Comparison of ENCODE assay signal across 20 cellular contexts in genomic region chr18:8751692-8752091, GRCh38. TPM values are rescaled to one million over a fixed set of nuclear protein-coding genes. Genes with fewer than 3 reads are reported as not detected.
A peak's percentile ranks its signal among the peaks of the same experiment; 100 is the strongest.
DNase-seq lines count a peak whose midpoint lies in the region; ATAC-seq, FAIRE-seq and TF ChIP-seq lines count a peak whose summit lies in the region.
"Had no signal": no experiment of that assay in that cellular context is flagged by ENCODE, and none has a peak within 500 bp of the region (broad histone marks: within the 10 kb centered on the region; RNA-seq: fewer than 3 reads in every experiment).

No MANE protein-coding gene starts in this region.

- peak overlapping the region; percentile 90 for H2AK5ac ChIP-seq in IMR-90 (ENCODE audit: low read depth, low read length)

- peak overlapping the region; percentile 96 for H4K5ac ChIP-seq in IMR-90 (ENCODE audit: low read depth, low read length)

- H2AFZ ChIP-seq in IMR-90 (replicated peaks; ENCODE audit: low read length, poor library complexity) (no peak overlapping the region), astrocyte (ENCODE audit: low read depth, low read length) (no peak overlapping the region), hepatocyte (no peak overlapping the region)

- H3K4me2 ChIP-seq in IMR-90 (ENCODE audit: low read depth, low read length) (peak overlapping the region; percentile 70), astrocyte (ENCODE audit: low read length) (peak overlapping the region; percentile 60), hepatocyte (peak overlapping the region; percentile 34)

- peak overlapping the region; percentile 54 to 84 for H4K8ac ChIP-seq in IMR-90 (ENCODE audit: low read depth in 2 of 2, low read length in 2 of 2)

- dilution Hi-C loops in IMR-90 (cut with HindIII; ENCODE audit: low sequenced_read_pairs, unreplicated experiment): no loop called here

- POLR2A ChIA-PET in IMR-90 (lab: Charles Lee; ENCODE audit: unreplicated experiment): interaction anchor here (0.6 kb wide), 1 partner anchor 49 kb away, joined by 3 read pairs; no protein-coding TSS in a partner anchor

- no peaks in the 10 kb centered on the region for H3K9me3 Mint-ChIP-seq in astrocyte (ENCODE audit: unreplicated experiment)
- H3K9me3 Mint-ChIP-seq: activated naive CD4-positive, alpha-beta T cell treated with anti-CD3 and anti-CD28 coated beads, Interleukin-2, amount 50 U/mL, for 72 hours had no signal

- H3K36me3 Mint-ChIP-seq in astrocyte (ENCODE audit: low read depth, unreplicated experiment): peaks cover 22% of the 10 kb centered on the region
- H3K36me3 Mint-ChIP-seq: activated naive CD4-positive, alpha-beta T cell treated with anti-CD3 and anti-CD28 coated beads, Interleukin-2, amount 50 U/mL, for 72 hours had no signal

- H2BK5ac ChIP-seq in IMR-90 (ENCODE audit: low read depth, low read length, poor library complexity, severe bottlenecking): peak overlapping the region; percentile 90

- no peaks in the 10 kb centered on the region for H3K27me3 Mint-ChIP-seq in astrocyte (ENCODE audit: low read depth, unreplicated experiment)
- H3K27me3 Mint-ChIP-seq: brain had no signal

- H3K79me1 ChIP-seq in IMR-90 (ENCODE audit: low read depth in 1 of 2, low read length in 2 of 2): peaks cover 51 to 82% of the 10 kb centered on the region in 2 experiments

- peaks cover 86% of the 10 kb centered on the region for H3K79me2 ChIP-seq in astrocyte (ENCODE audit: insufficient read depth, low read length)
- peaks cover 4% of the 10 kb centered on the region for H3K79me2 ChIP-seq in hepatocyte

- H4K91ac ChIP-seq in IMR-90 (ENCODE audit: insufficient read depth, low read depth, low read length): peak overlapping the region; percentile 92

- CTCF ChIA-PET in IMR-90 (lab: Yijun Ruan, JAX): no interaction called here

- no peaks in the 10 kb centered on the region for H3K9me2 ChIP-seq in hepatocyte (replicated peaks; ENCODE audit: insufficient read depth)

- peak overlapping the region; percentile 86 for H2AK9ac ChIP-seq in IMR-90 (replicated peaks; ENCODE audit: low read depth, low read length, poor library complexity)

- H3K27me3 ChIP-seq in IMR-90 (ENCODE audit: control insufficient read depth, insufficient read depth, low read length) (no peaks in the 10 kb centered on the region), astrocyte (ENCODE audit: insufficient read depth, low read length) (no peaks in the 10 kb centered on the region), hepatocyte (no peaks in the 10 kb centered on the region), transverse colon (peaks cover 26% of the 10 kb centered on the region)

- peaks cover 63% of the 10 kb centered on the region for H3K4me1 ChIP-seq in IMR-90 (ENCODE audit: control insufficient read depth, insufficient read depth, low read length)
- peaks cover 60% of the 10 kb centered on the region for H3K4me1 ChIP-seq in astrocyte (ENCODE audit: insufficient read depth, low read length)
- peaks cover 23% of the 10 kb centered on the region for H3K4me1 ChIP-seq in hepatocyte (ENCODE audit: insufficient read depth)
- H3K4me1 ChIP-seq in transverse colon: peaks cover 0 to 25% (median 4%) of the 10 kb centered on the region in 4 donors

- H3K36me3 ChIP-seq in IMR-90 (ENCODE audit: control insufficient read depth, insufficient read depth, low read length) (peaks cover 37% of the 10 kb centered on the region), astrocyte (ENCODE audit: insufficient read depth, low read length) (peaks cover 10% of the 10 kb centered on the region), hepatocyte (replicated peaks; ENCODE audit: insufficient read depth, low read depth) (no peaks in the 10 kb centered on the region), transverse colon (no peaks in the 10 kb centered on the region)

- intact Hi-C loops in IMR-90 (cut with micrococcal nuclease): no loop called here
- intact Hi-C loops in transverse colon (cut with DNase I; ENCODE audit: low total_unique reads): loop anchor here (5.0 kb wide), 1 partner anchor 1184 kb away; the partner anchor contains the start of gene PTPRM

- H4K20me1 ChIP-seq in IMR-90 (ENCODE audit: insufficient read depth, low read length) (peaks cover 5% of the 10 kb centered on the region; the same call in 1 of the 2 replicates), astrocyte (ENCODE audit: insufficient read depth, low read length) (no peaks in the 10 kb centered on the region), hepatocyte (ENCODE audit: insufficient read depth, poor library complexity, severe bottlenecking) (no peaks in the 10 kb centered on the region)

- DNase-seq in IMR-90 (no peak), astrocyte (ENCODE audit: low read depth) (no peak), hepatocyte (ENCODE audit: low spot score) (no peak), transverse colon (no peak), HCEC 1CT (no peak), NCI-H2227 (lab: John Stamatoyannopoulos, UW; ENCODE audit: unreplicated experiment) (no peak)
- DNase-seq: activated CD4-positive, alpha-beta T cell treated with anti-CD3 and anti-CD28 coated beads, Interleukin-2, amount 50 U/mL, for 48 hours; activated T-cell treated with anti-CD3 and anti-CD28 coated beads, Interleukin-2, amount 50 U/mL, for 1 hour; C1 segment of cervical spinal cord; DMS153; hippocampal formation; Karpas-422; NCI-H1417 treated with DMSO at 0.1 percent for 48 hours; occipital lobe; stimulated activated CD4-positive, alpha-beta T cell treated with anti-CD3 and anti-CD28 coated beads, Interleukin-2, amount 100 ng/mL, for 48 hours had no signal

- in situ Hi-C loops in IMR-90 (cut with MboI; ENCODE audit: low sequenced_read_pairs): no loop called here
- in situ Hi-C loops in transverse colon (cut with MboI; ENCODE audit: low pct_ligation_motif_present in 1 of 4, low pct_unique_long_range_greater_than_20kb in 1 of 4, low sequenced_read_pairs in 3 of 4): no loop called here

- ATAC-seq in IMR-90 (ENCODE audit: low read depth) (no peak), HG02763 (IDR thresholded peaks at IDR 0.05; ENCODE audit: unreplicated experiment) (no peak)
- ATAC-seq: activated naive CD4-positive, alpha-beta T cell treated with anti-CD3 and anti-CD28 coated beads, Interleukin-2, amount 50 U/mL, for 72 hours; sciatic nerve had no signal

- H3K4me3 ChIP-seq in IMR-90 (ENCODE audit: insufficient read depth, low read depth, low read length) (no peak overlapping the region), astrocyte (ENCODE audit: insufficient read depth, low read depth, low read length) (no peak overlapping the region), hepatocyte (no peak overlapping the region), transverse colon (no peak overlapping the region)

- peak overlapping the region; percentile 96 for H3K4ac ChIP-seq in IMR-90 (ENCODE audit: low read depth, low read length)

- no peak for FAIRE-seq in astrocyte (lab: Jason Lieb, UNC)
- FAIRE-seq: H1 had no signal

- WGBS in IMR-90 (ENCODE audit: extremely low coverage in 2 of 2, insufficient read length in 1 of 2), 2 experiments: 67% methylated on average over 7 of the region's 9 CpGs; no CpG with 5 or more reads in 1 of the 2 experiments
- WGBS in hepatocyte (ENCODE audit: low lambda C conversion rate, missing lambda C conversion rate): 62% methylated on average over 9 of the region's 9 CpGs
- 69 to 81% methylated on average over 9 of the region's 9 CpGs for WGBS in transverse colon (ENCODE audit: low coverage in 1 of 2), 2 donors

- peak overlapping the region; percentile 94 for H3K18ac ChIP-seq in IMR-90 (ENCODE audit: low read depth, low read length)

- no peak overlapping the region for H3K4me3 Mint-ChIP-seq in astrocyte (ENCODE audit: unreplicated experiment)
- H3K4me3 Mint-ChIP-seq: brain had no signal

- no peak for TF ChIP-seq POLR2A in IMR-90 (IDR thresholded peaks at IDR 0.05; ENCODE audit: low read depth, low read length)
- no peak for TF ChIP-seq POLR2A in transverse colon (IDR thresholded peaks at IDR 0.05)

- peaks cover 44% of the 10 kb centered on the region for H3K9me1 ChIP-seq in IMR-90 (ENCODE audit: insufficient read depth, low read length)

- TF ChIP-seq EP300 in transverse colon (IDR thresholded peaks at IDR 0.05; ENCODE audit: low read depth): no peak

- H2BK15ac ChIP-seq in IMR-90 (ENCODE audit: low read depth, low read length): peak overlapping the region; percentile 51; the same call in 2 of the 3 replicates

- no TSS peak for BruUV-seq in IMR-90 (replicated peaks; lab: Mats Ljungman, UMichigan)

- H3K27ac ChIP-seq in IMR-90 (ENCODE audit: insufficient read depth, low read length) (peak overlapping the region; percentile 90), astrocyte (ENCODE audit: low read depth, low read length) (peak overlapping the region; percentile 76), hepatocyte (peak overlapping the region; percentile 33), transverse colon (peak overlapping the region; percentile 57 to 82 (median 76))

- no peaks in the 10 kb centered on the region for H3K9me3 ChIP-seq in IMR-90 (ENCODE audit: control insufficient read depth, insufficient read depth, low read length)
- no peaks in the 10 kb centered on the region for H3K9me3 ChIP-seq in astrocyte (ENCODE audit: insufficient read depth, low read depth, low read length)
- no peaks in the 10 kb centered on the region for H3K9me3 ChIP-seq in hepatocyte (ENCODE audit: low read depth)
- no peaks in the 10 kb centered on the region for H3K9me3 ChIP-seq in transverse colon

- peak overlapping the region; percentile 76 for H3K27ac Mint-ChIP-seq in astrocyte (ENCODE audit: unreplicated experiment)
- H3K27ac Mint-ChIP-seq: activated naive CD4-positive, alpha-beta T cell treated with anti-CD3 and anti-CD28 coated beads, Interleukin-2, amount 50 U/mL, for 72 hours had no signal

- H3K14ac ChIP-seq in IMR-90 (replicated peaks; ENCODE audit: low read depth, low read length): peak overlapping the region; percentile 93

- no peak for TF ChIP-seq CTCF in IMR-90 (conservative IDR thresholded peaks at IDR 0.05; ENCODE audit: low read depth, low read length)
- TF ChIP-seq CTCF in astrocyte (IDR thresholded peaks at IDR 0.05; ENCODE audit: insufficient read depth, low read depth, low read length): no peak
- TF ChIP-seq CTCF in hepatocyte (IDR thresholded peaks at IDR 0.05; ENCODE audit: poor library complexity): no peak
- no peak for TF ChIP-seq CTCF in transverse colon (IDR thresholded peaks at IDR 0.05)

- H3K4me1 Mint-ChIP-seq in astrocyte (ENCODE audit: low read depth, unreplicated experiment): peaks cover 52% of the 10 kb centered on the region

- peak overlapping the region; percentile 95 for H3K23ac ChIP-seq in IMR-90 (ENCODE audit: low read depth, low read length)

- H2BK20ac ChIP-seq in IMR-90 (ENCODE audit: low read depth, low read length): peak overlapping the region; percentile 94

- H3K56ac ChIP-seq in IMR-90 (ENCODE audit: extremely low read depth, insufficient read depth, low read length): peak overlapping the region; percentile 53

- peak overlapping the region; percentile 47 for H3K9ac ChIP-seq in IMR-90 (ENCODE audit: low read depth, low read length)
- peak overlapping the region; percentile 43 for H3K9ac ChIP-seq in astrocyte (ENCODE audit: low read length)

- TF ChIP-seq RAD21 in IMR-90 (IDR thresholded peaks at IDR 0.05; ENCODE audit: low read length): no peak

- H2BK120ac ChIP-seq in IMR-90 (ENCODE audit: low read depth, low read length): peak overlapping the region; percentile 96

RNA-seq across cellular contexts. Expression of gene MTCL1, which starts 46.3 kb away (rescaled TPM):
- 29.0 and 38.6 TPM in 2 replicates for total RNA-seq in IMR-90 (2012; rRNA removed)
- polyA plus RNA-seq in IMR-90 (2012; rRNA removed): 44.7 and 45.3 TPM in 2 replicates
- polyA plus RNA-seq in IMR-90 (2012; cell fraction: cytosol; rRNA removed): 26.0 and 32.1 TPM in 2 replicates
- 165 and 175 TPM in 2 replicates for polyA plus RNA-seq in IMR-90 (2012; cell fraction: nucleus; rRNA removed; ENCODE audit: low replicate concordance)
- total RNA-seq in astrocyte: 48.6 and 59.3 TPM in 2 replicates
- total RNA-seq in hepatocyte: 16.5 and 19.7 TPM in 2 replicates
- 10.6 and 13.0 TPM in 2 replicates for polyA plus RNA-seq in hepatocyte
- 10 to 100 TPM; 12.3 to 35.9 (median 26.1) TPM for total RNA-seq in transverse colon

Comparison
In these comparisons a context has a peak if more than half of its experiments do, and no peak if none do; other contexts are left out.
1. H3K27ac ChIP-seq: peak in every context shown above with its lines; median percentile 90 in IMR-90; 76 in transverse colon; 76 in astrocyte; 33 in hepatocyte.